In genomic region chr1:182806015-182806678, GRCh38 we compare ENCODE assay signal across 14 cellular contexts. TPM values are rescaled to one million over a fixed set of nuclear protein-coding genes. Genes with fewer than 3 reads are reported as not detected.
DNase-seq lines count a peak whose midpoint lies in the region; ATAC-seq, FAIRE-seq and TF ChIP-seq lines count a peak whose summit lies in the region.
"Had no signal": no experiment of that assay in that cellular context is flagged by ENCODE, and none has a peak within 500 bp of the region (broad histone marks: within the 10 kb centered on the region; RNA-seq: fewer than 3 reads in every experiment).

No MANE protein-coding gene starts in this region.

- 73 to 78% (median 77%) methylated on average over 11 of the region's 11 CpGs for WGBS in psoas muscle, 3 donors

- H3K4me3 ChIP-seq in HEK293 (ENCODE audit: low read depth, low read length) = no peak overlapping the region
- H3K4me3 ChIP-seq in NT2/D1 (ENCODE audit: insufficient read length, low read depth) = no peak overlapping the region
- peak overlapping the region; percentile 35 for H3K4me3 ChIP-seq in iPS-15b (ENCODE audit: low read depth, low read length)
- no peak overlapping the region for H3K4me3 ChIP-seq in psoas muscle
- H3K4me3 ChIP-seq: BLaER1 treated with 17β-estradiol and CSF1 and Interleukin-3, amounts not matched to agents 10 nM and 100 nM; esophagus squamous epithelium; PC-9; right lobe of liver had no signal

- DNase-seq in COR-L47 (lab: John Stamatoyannopoulos, UW) (peak; percentile 19), NT2/D1 (ENCODE audit: low read depth, low spot score) (peak; percentile 30), GM12892 (ENCODE audit: insufficient read length) (no peak), hypothalamus (lab: John Stamatoyannopoulos, UW) (no peak), psoas muscle (no peak)
- DNase-seq in activated naive CD4-positive, alpha-beta T cell treated with anti-CD3 and anti-CD28 coated beads, Interleukin-2, amount 50 U/mL, for 16 hours = no peak
- DNase-seq: esophagus squamous epithelium, PC-9, right lobe of liver had no signal

- no peaks in the 10 kb centered on the region for H3K9me3 ChIP-seq in HEK293 (ENCODE audit: control insufficient read depth, insufficient read depth, low read depth, low read length)
- no peaks in the 10 kb centered on the region for H3K9me3 ChIP-seq in NT2/D1 (ENCODE audit: insufficient read depth, low read length)
- no peaks in the 10 kb centered on the region for H3K9me3 ChIP-seq in iPS-15b (ENCODE audit: control insufficient read depth, insufficient read depth, low read length)
- no peaks in the 10 kb centered on the region for H3K9me3 ChIP-seq in psoas muscle
- H3K9me3 ChIP-seq: BLaER1 treated with 17β-estradiol and CSF1 and Interleukin-3, amounts not matched to agents 10 nM and 100 nM; esophagus squamous epithelium; right lobe of liver had no signal

- H3K36me3 ChIP-seq in HEK293 (ENCODE audit: control insufficient read depth in 2 of 2, insufficient read depth in 1 of 2, low read length in 2 of 2) (peaks cover 0 to 32% of the 10 kb centered on the region in 2 experiments; a peak in 2 of 3 replicates), NT2/D1 (ENCODE audit: insufficient read depth, insufficient read length, low read length) (no peaks in the 10 kb centered on the region), iPS-15b (ENCODE audit: control insufficient read depth, insufficient read depth, low read length) (no peaks in the 10 kb centered on the region), psoas muscle (ENCODE audit: insufficient read depth in 1 of 2, low read depth in 1 of 2) (peaks cover 0 to 73% of the 10 kb centered on the region in 2 donors)

- CTCF ChIA-PET in HEK293 (lab: Yijun Ruan, JAX) = interaction anchor here (1.4 kb wide), 1 partner anchor 20 kb away, joined by 4 read pairs; no protein-coding TSS in a partner anchor

- H3K27ac ChIP-seq in HEK293 (ENCODE audit: extremely low read depth, low read depth, low read length) (no peak overlapping the region), psoas muscle (no peak overlapping the region)
- H3K27ac ChIP-seq: BLaER1 treated with 17β-estradiol and CSF1 and Interleukin-3, amounts not matched to agents 10 nM and 100 nM; esophagus squamous epithelium; HL-60; PC-9; right lobe of liver had no signal

- H3K27me3 ChIP-seq in NT2/D1 (ENCODE audit: insufficient read depth, insufficient read length) = no peaks in the 10 kb centered on the region
- H3K27me3 ChIP-seq in iPS-15b (ENCODE audit: control insufficient read depth, insufficient read depth, low read length) = no peaks in the 10 kb centered on the region
- no peaks in the 10 kb centered on the region for H3K27me3 ChIP-seq in psoas muscle (ENCODE audit: insufficient read depth in 3 of 3, low read length in 2 of 3)
- H3K27me3 ChIP-seq: BLaER1 treated with 17β-estradiol and CSF1 and Interleukin-3, amounts not matched to agents 10 nM and 100 nM; esophagus squamous epithelium; right lobe of liver had no signal

- no peak for ATAC-seq in psoas muscle

- no peak for TF ChIP-seq POLR2A in GM12892 (IDR thresholded peaks at IDR 0.05; ENCODE audit: low read depth, low read length)

- POLR2A ChIA-PET in HEK293 (lab: Yijun Ruan, JAX) = no interaction called here

- H3K9ac ChIP-seq in NT2/D1 (ENCODE audit: insufficient read length, low read depth) (no peak overlapping the region), iPS-15b (ENCODE audit: low read depth, low read length) (no peak overlapping the region)

- FAIRE-seq in GM12892 (lab: Jason Lieb, UNC) = no peak
- FAIRE-seq: islet of Langerhans had no signal

- H3K4me1 ChIP-seq in HEK293 (ENCODE audit: control insufficient read depth, insufficient read depth, low read length) = no peaks in the 10 kb centered on the region
- peaks cover 5% of the 10 kb centered on the region for H3K4me1 ChIP-seq in NT2/D1 (ENCODE audit: insufficient read depth, insufficient read length)
- H3K4me1 ChIP-seq in iPS-15b (ENCODE audit: control insufficient read depth, insufficient read depth, low read length) = peaks cover 17% of the 10 kb centered on the region
- no peaks in the 10 kb centered on the region for H3K4me1 ChIP-seq in psoas muscle
- H3K4me1 ChIP-seq: right lobe of liver had no signal

- intact Hi-C loops in psoas muscle (cut with DNase I) = no loop called here

- TF ChIP-seq CTCF in HEK293 (tag by site-specific recombination; IDR thresholded peaks at IDR 0.05) = no peak
- no peak for TF ChIP-seq CTCF in psoas muscle (IDR thresholded peaks at IDR 0.05)

TF ChIP-seq in HEK293, 187 proteins besides CTCF, POLR2A, EP300 and RAD21:
- 0 out of 2 replicates have a peak, but pooled peaks have one; percentile 39 for TF ChIP-seq PRDM1 (tag by site-specific recombination; IDR thresholded peaks at IDR 0.05)
- TF ChIP-seq, protein P1, sequence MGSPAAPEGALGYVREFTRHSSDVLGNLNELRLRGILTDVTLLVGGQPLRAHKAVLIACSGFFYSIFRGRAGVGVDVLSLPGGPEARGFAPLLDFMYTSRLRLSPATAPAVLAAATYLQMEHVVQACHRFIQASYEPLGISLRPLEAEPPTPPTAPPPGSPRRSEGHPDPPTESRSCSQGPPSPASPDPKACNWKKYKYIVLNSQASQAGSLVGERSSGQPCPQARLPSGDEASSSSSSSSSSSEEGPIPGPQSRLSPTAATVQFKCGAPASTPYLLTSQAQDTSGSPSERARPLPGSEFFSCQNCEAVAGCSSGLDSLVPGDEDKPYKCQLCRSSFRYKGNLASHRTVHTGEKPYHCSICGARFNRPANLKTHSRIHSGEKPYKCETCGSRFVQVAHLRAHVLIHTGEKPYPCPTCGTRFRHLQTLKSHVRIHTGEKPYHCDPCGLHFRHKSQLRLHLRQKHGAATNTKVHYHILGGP (tag by site-specific recombination; IDR thresholded peaks at IDR 0.05) = no peak
- peak; percentile 43; the same call in 1 of the 2 replicates for TF ChIP-seq ZNF341 (tag by site-specific recombination; IDR thresholded peaks at IDR 0.05; ENCODE audit: low read depth)

RNA-seq across cellular contexts. Expression of gene NPL, which starts 16.6 kb away (rescaled TPM):
- polyA plus RNA-seq in GM12892 (2012; ENCODE audit: missing spikeins) = 9.1 TPM
- total RNA-seq in psoas muscle = 1 to 10 TPM; 2.9 to 6.7 (median 5.5) TPM
- polyA plus RNA-seq in psoas muscle = 1 to 10 TPM; 2.2 to 4.3 (median 2.7) TPM

RNA-seq across cellular contexts. Expression of gene DHX9, which starts 33.0 kb away (rescaled TPM):
- 115 TPM for polyA plus RNA-seq in GM12892 (2012; ENCODE audit: missing spikeins)
- total RNA-seq in psoas muscle = 10 to 100 TPM; 55.9 to 58.7 (median 56.8) TPM
- 10 to 100 TPM; 31.8 to 60.3 (median 49.5) TPM for polyA plus RNA-seq in psoas muscle

Comparison
In these comparisons a context has a peak if more than half of its experiments do, and no peak if none do; other contexts are left out.
1. DNase-seq: peak in COR-L47 (single experiment) and NT2/D1 (single experiment); none in activated naive CD4-positive, alpha-beta T cell treated with anti-CD3 and anti-CD28 coated beads, Interleukin-2, amount 50 U/mL, for 16 hours (single experiment), GM12892 (single experiment), hypothalamus (0 of 51) and psoas muscle (0 of 2).